ENCODE assay signal across 6 cellular contexts in the genomic region with DNA sequence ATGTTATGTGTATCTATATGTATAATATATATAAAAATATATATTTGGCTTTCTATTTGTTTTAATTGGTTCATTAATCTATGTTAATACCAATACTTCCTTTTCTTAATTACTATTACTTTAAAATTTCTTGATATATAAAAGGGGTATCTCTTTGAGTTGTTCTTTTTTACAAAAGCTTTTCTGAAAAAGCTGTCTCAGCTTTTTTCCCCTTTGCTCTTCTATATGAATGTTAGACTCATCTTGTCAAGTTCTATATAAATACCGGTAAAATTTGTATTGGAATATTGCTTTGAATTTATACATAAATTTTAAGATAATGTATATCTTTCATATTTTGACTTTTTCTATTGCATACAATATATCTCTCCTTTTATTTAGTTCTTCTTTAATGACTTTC.
"Had no signal": no experiment of that assay in that cellular context is flagged by ENCODE, and none has a peak within 500 bp of the region (broad histone marks: within the 10 kb centered on the region; RNA-seq: fewer than 3 reads in every experiment).

No MANE protein-coding gene starts in this region.

- H2AFZ ChIP-seq: GM23338 had no signal

- H3K4me2 ChIP-seq: GM23338 had no signal

- ATAC-seq: GM23338 had no signal

- H3K4me3 ChIP-seq: GM23338 had no signal

- FAIRE-seq: H1, H54 had no signal

- DNase-seq: H9, HCEC 1CT, KG1 had no signal
